Comparison of ENCODE assay signal across 12 cellular contexts in the genomic region with DNA sequence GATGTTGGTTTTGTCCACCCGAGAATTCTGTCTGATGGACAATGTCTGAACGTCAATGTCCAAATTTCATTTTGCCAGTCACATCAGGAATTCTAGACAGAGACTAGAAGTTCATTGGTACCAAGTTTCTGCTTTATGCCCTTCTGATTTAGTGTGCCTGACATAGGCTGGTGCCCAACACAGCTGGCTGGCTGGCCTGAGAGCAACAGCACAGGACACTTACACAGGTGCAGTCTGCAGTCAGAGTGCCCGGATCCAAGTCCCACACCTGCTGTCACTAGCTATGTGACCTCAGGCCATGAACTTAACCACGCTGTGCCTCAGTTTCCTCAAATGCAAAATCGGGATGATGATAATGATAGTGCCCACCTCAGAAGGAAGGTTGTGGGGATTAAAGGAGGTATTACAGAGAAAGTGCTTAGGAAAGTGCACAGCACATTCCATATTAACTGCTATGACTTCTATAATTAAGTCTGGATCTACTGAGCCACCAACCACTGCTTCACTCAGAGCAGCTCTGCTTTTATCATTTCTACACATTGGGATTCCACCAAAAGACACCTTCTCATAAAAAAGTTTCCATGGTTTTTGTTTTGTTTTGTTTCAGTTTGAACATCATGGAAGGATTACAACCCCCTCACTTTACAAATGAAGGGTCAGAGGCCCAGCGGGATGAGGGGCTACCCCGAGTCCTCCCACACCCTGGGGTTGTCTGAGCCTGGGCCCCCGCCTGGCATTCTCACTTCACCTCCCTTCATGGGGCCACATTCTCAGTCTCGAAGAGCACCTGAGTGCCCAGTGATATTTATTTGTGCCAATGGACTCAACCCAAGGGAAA.
DNase-seq lines count a peak whose midpoint lies in the region; ATAC-seq, FAIRE-seq and TF ChIP-seq lines count a peak whose summit lies in the region.
"Had no signal": no experiment of that assay in that cellular context is flagged by ENCODE, and none has a peak within 500 bp of the region (broad histone marks: within the 10 kb centered on the region; RNA-seq: fewer than 3 reads in every experiment).

No MANE protein-coding gene starts in this region.

- no peak overlapping the region for H3K9ac ChIP-seq in Karpas-422 (ENCODE audit: low read length)

- no peaks in the 10 kb centered on the region for H3K9me3 ChIP-seq in small intestine (ENCODE audit: control insufficient read depth, low read depth)
- no peaks in the 10 kb centered on the region for H3K9me3 ChIP-seq in Karpas-422 (ENCODE audit: low read length)

- intact Hi-C loops in lower leg skin (cut with DNase I; ENCODE audit: low total_unique reads) = no loop called here

- H3K9me2 ChIP-seq in Karpas-422 (replicated peaks; ENCODE audit: insufficient read depth, low read length) = no peaks in the 10 kb centered on the region

- H3K4me3 Mint-ChIP-seq in activated T-helper 17 cell treated with anti-CD3 and anti-CD28 coated beads, Interleukin-2, amount 50 U/mL, for 72 hours = peak overlapping the region; percentile 72
- H3K4me3 Mint-ChIP-seq: nephron had no signal

- H3K4me1 ChIP-seq in small intestine (ENCODE audit: control insufficient read depth in 2 of 2, insufficient read depth in 1 of 2, low read depth in 1 of 2, low read length in 1 of 2) (no peaks in the 10 kb centered on the region), Karpas-422 (ENCODE audit: low read length) (no peaks in the 10 kb centered on the region)

- no peak overlapping the region for H2AFZ ChIP-seq in Karpas-422 (ENCODE audit: low read length)

- TF ChIP-seq CTCF in GM13976 (IDR thresholded peaks at IDR 0.05; ENCODE audit: borderline replicate concordance, control extremely low read depth, extremely low read depth, insufficient read depth, missing control alignments) (no peak), lower leg skin (IDR thresholded peaks at IDR 0.05) (no peak)

- no peak for TF ChIP-seq POLR2A in lower leg skin (IDR thresholded peaks at IDR 0.05)

- no peak for FAIRE-seq in small intestine (lab: Jason Lieb, UNC)
- FAIRE-seq: H1 had no signal

- in situ Hi-C loops in GM13976 (cut with MboI; ENCODE audit: low sequenced_read_pairs, unreplicated experiment) = no loop called here

- H3K27ac Mint-ChIP-seq in activated T-helper 17 cell treated with anti-CD3 and anti-CD28 coated beads, Interleukin-2, amount 50 U/mL, for 72 hours = peak overlapping the region; percentile 88
- H3K27ac Mint-ChIP-seq: nephron had no signal

- H3K4me3 ChIP-seq in lower leg skin (ENCODE audit: low read depth, poor library complexity, severe bottlenecking) (no peak overlapping the region), small intestine (ENCODE audit: low read depth in 1 of 2, low read length in 2 of 2) (no peak overlapping the region), Karpas-422 (ENCODE audit: low read length) (no peak overlapping the region)
- H3K4me3 ChIP-seq: cardiac muscle cell had no signal

- H3K27me3 ChIP-seq in small intestine (ENCODE audit: control insufficient read depth in 2 of 2, insufficient read depth in 2 of 2, low read length in 2 of 2) (no peaks in the 10 kb centered on the region), Karpas-422 (ENCODE audit: low read length) (no peaks in the 10 kb centered on the region)
- H3K27me3 ChIP-seq: cardiac muscle cell had no signal

- H3K36me3 Mint-ChIP-seq in activated T-helper 17 cell treated with anti-CD3 and anti-CD28 coated beads, Interleukin-2, amount 50 U/mL, for 72 hours (ENCODE audit: low read depth) = no peaks in the 10 kb centered on the region

- no peaks in the 10 kb centered on the region for H3K36me3 ChIP-seq in small intestine (ENCODE audit: control insufficient read depth in 2 of 2, insufficient read depth in 2 of 2, low read length in 2 of 2)
- no peaks in the 10 kb centered on the region for H3K36me3 ChIP-seq in Karpas-422 (ENCODE audit: insufficient read depth, low read length)
- H3K36me3 ChIP-seq: cardiac muscle cell had no signal

- no peak overlapping the region for H3K4me2 ChIP-seq in Karpas-422 (ENCODE audit: low read depth, low read length, poor library complexity, severe bottlenecking)

- peak; percentile 50 for ATAC-seq in HG03378 (IDR thresholded peaks at IDR 0.05; ENCODE audit: unreplicated experiment)
- ATAC-seq in activated T-helper 17 cell treated with anti-CD3 and anti-CD28 coated beads, Interleukin-2, amount 50 U/mL, for 72 hours (replicated peaks) = peak; percentile 90

- peaks cover 5% of the 10 kb centered on the region for H3K9me3 Mint-ChIP-seq in activated T-helper 17 cell treated with anti-CD3 and anti-CD28 coated beads, Interleukin-2, amount 50 U/mL, for 72 hours

- DNase-seq in GM13976 (ENCODE audit: low spot score) = peak; percentile 38
- peak; percentile 5 to 45 for DNase-seq in stimulated activated CD4-positive, alpha-beta T cell treated with anti-CD3 and anti-CD28 coated beads, Interleukin-4, amount 100 ng/mL, for 4 hours
- DNase-seq in lower leg skin (ENCODE audit: low spot score in 2 of 2) = no peak
- no peak for DNase-seq in small intestine
- no peak for DNase-seq in Karpas-422
- DNase-seq in NCI-H345 (lab: John Stamatoyannopoulos, UW) = no peak
- DNase-seq: NCI-H1694 treated with DMSO at 0.1 percent for 48 hours had no signal

- H3K79me2 ChIP-seq in Karpas-422 (ENCODE audit: low read length) = no peaks in the 10 kb centered on the region

- WGBS in lower leg skin, 2 donors = 84 to 94% methylated on average over 9 of the region's 9 CpGs
- WGBS in small intestine, 3 donors = 74 to 86% (median 83%) methylated on average over 9 of the region's 9 CpGs

- H4K20me1 ChIP-seq in Karpas-422 (ENCODE audit: insufficient read depth, low read depth, low read length) = no peaks in the 10 kb centered on the region

- peaks cover 22% of the 10 kb centered on the region for H3K4me1 Mint-ChIP-seq in activated T-helper 17 cell treated with anti-CD3 and anti-CD28 coated beads, Interleukin-2, amount 50 U/mL, for 72 hours
- H3K4me1 Mint-ChIP-seq: nephron had no signal

- no peak overlapping the region for H3K27ac ChIP-seq in small intestine (ENCODE audit: low read depth in 1 of 2, low read length in 1 of 2)
- no peak overlapping the region for H3K27ac ChIP-seq in Karpas-422 (ENCODE audit: low read length)
- H3K27ac ChIP-seq: cardiac muscle cell had no signal

- H3K27me3 Mint-ChIP-seq in activated T-helper 17 cell treated with anti-CD3 and anti-CD28 coated beads, Interleukin-2, amount 50 U/mL, for 72 hours = no peaks in the 10 kb centered on the region

Comparison
In these comparisons a context has a peak if more than half of its experiments do, and no peak if none do; other contexts are left out.
1. DNase-seq: peak in GM13976 (single experiment) and stimulated activated CD4-positive, alpha-beta T cell treated with anti-CD3 and anti-CD28 coated beads, Interleukin-4, amount 100 ng/mL, for 4 hours (2 of 2); none in lower leg skin (0 of 2), small intestine (single experiment), Karpas-422 (single experiment) and NCI-H345 (single experiment).